8 cellular contexts compared by ENCODE assay signal in genomic region chr11:64206457-64207246, GRCh38. TPM values are rescaled to one million over a fixed set of nuclear protein-coding genes. Genes with fewer than 3 reads are reported as not detected.
A peak's percentile ranks its signal among the peaks of the same experiment; 100 is the strongest.
DNase-seq lines count a peak whose midpoint lies in the region; ATAC-seq and TF ChIP-seq lines count a peak whose summit lies in the region.

TSS of gene FERMT3 (plus strand) at chr11:64206721. CDS start at chr11:64207365, 644 bp downstream.

- H2AK9ac ChIP-seq in IMR-90 (replicated peaks; ENCODE audit: low read depth, low read length, poor library complexity) = peak within 1 kb of the TSS; percentile 95

- peak within 1 kb of the TSS; percentile 15; the same call in 1 of the 3 replicates for H2BK15ac ChIP-seq in IMR-90 (ENCODE audit: low read depth, low read length)

- H4K20me1 ChIP-seq in IMR-90 (ENCODE audit: insufficient read depth, low read length) = peaks cover 8% of the 10 kb centered on the region; the same call in 1 of the 2 replicates

- TF ChIP-seq CTCF in GM06990 (IDR thresholded peaks at IDR 0.05; ENCODE audit: insufficient read depth, low read length, poor library complexity, severe bottlenecking) = no peak
- TF ChIP-seq CTCF in IMR-90 (conservative IDR thresholded peaks at IDR 0.05; ENCODE audit: low read depth, low read length) = no peak
- no peak for TF ChIP-seq CTCF in parathyroid adenoma (IDR thresholded peaks at IDR 0.05)

- peak within 1 kb of the TSS; percentile 88 to 95; a peak in 3 of 4 replicates for H4K8ac ChIP-seq in IMR-90 (ENCODE audit: low read depth in 2 of 2, low read length in 2 of 2)

- H3K9me1 ChIP-seq in IMR-90 (ENCODE audit: insufficient read depth, low read length) = no peaks in the 10 kb centered on the region; the same call in 1 of the 2 replicates

- peak within 1 kb of the TSS; percentile 5; the same call in 1 of the 2 replicates for H3K56ac ChIP-seq in IMR-90 (ENCODE audit: extremely low read depth, insufficient read depth, low read length)

- TF ChIP-seq POLR2A in IMR-90 (IDR thresholded peaks at IDR 0.05; ENCODE audit: low read depth, low read length) = no peak

- peak within 1 kb of the TSS; percentile 61 for H3K14ac ChIP-seq in IMR-90 (replicated peaks; ENCODE audit: low read depth, low read length)

- POLR2A ChIA-PET in IMR-90 (lab: Charles Lee; ENCODE audit: unreplicated experiment) = interaction anchor here (1.1 kb wide), 1 partner anchor 8 kb away, joined by 3 read pairs; no protein-coding TSS in a partner anchor

- H3K27ac ChIP-seq in IMR-90 (ENCODE audit: insufficient read depth, low read length) = peak within 1 kb of the TSS; percentile 62
- H3K27ac ChIP-seq in parathyroid adenoma = peak within 1 kb of the TSS; percentile 60

- TF ChIP-seq RAD21 in IMR-90 (IDR thresholded peaks at IDR 0.05; ENCODE audit: low read length) = no peak

- ATAC-seq in IMR-90 (ENCODE audit: low read depth) = no peak
- ATAC-seq in GM19467 (IDR thresholded peaks at IDR 0.05; ENCODE audit: unreplicated experiment) = no peak

- H3K18ac ChIP-seq in IMR-90 (ENCODE audit: low read depth, low read length) = peak within 1 kb of the TSS; percentile 50; the same call in 1 of the 2 replicates

- intact Hi-C loops in IMR-90 (cut with micrococcal nuclease) = loop anchor here (10.0 kb wide), 1 partner anchor 448 kb away; no protein-coding TSS in a partner anchor

- peak within 1 kb of the TSS; percentile 92 for H4K5ac ChIP-seq in IMR-90 (ENCODE audit: low read depth, low read length)

- peak within 1 kb of the TSS; percentile 94 for H2AFZ ChIP-seq in IMR-90 (replicated peaks; ENCODE audit: low read length, poor library complexity)
- no peak within 1 kb of the TSS for H2AFZ ChIP-seq in parathyroid adenoma

- no peaks in the 10 kb centered on the region for H3K79me2 ChIP-seq in parathyroid adenoma

- DNase-seq in GM06990 (ENCODE audit: extremely low read depth, insufficient read length) = peak; percentile 81
- DNase-seq in IMR-90 = no peak
- peak; percentile 55 to 60 for DNase-seq in activated CD4-positive, alpha-beta T cell treated with anti-CD3 and anti-CD28 coated beads, Interleukin-2, amount 50 U/mL, for 4 hours
- no peak for DNase-seq in NCI-H1048 (lab: John Stamatoyannopoulos, UW)
- no peak for DNase-seq in NCI-H2081 treated with DMSO at 0.1 percent for 48 hours (lab: John Stamatoyannopoulos, UW)

- peak within 1 kb of the TSS; percentile 94 for H4K91ac ChIP-seq in IMR-90 (ENCODE audit: insufficient read depth, low read depth, low read length)

- H3K4me1 ChIP-seq in IMR-90 (ENCODE audit: control insufficient read depth, insufficient read depth, low read length) (peaks cover 10% of the 10 kb centered on the region), parathyroid adenoma (peaks cover 4% of the 10 kb centered on the region)

- H3K4me2 ChIP-seq in IMR-90 (ENCODE audit: low read depth, low read length) = no peak within 1 kb of the TSS
- H3K4me2 ChIP-seq in parathyroid adenoma (ENCODE audit: low read length) = peak within 1 kb of the TSS; percentile 5

- in situ Hi-C loops in IMR-90 (cut with MboI; ENCODE audit: low sequenced_read_pairs) = no loop called here
- in situ Hi-C loops in endometrial microvascular endothelial cells (cut with HindIII; ENCODE audit: inconsistent ontology term, low pct_unique_long_range_greater_than_20kb, low sequenced_read_pairs) = loop anchor here (10.0 kb wide), 1 partner anchor 202 kb away; no protein-coding TSS in a partner anchor

- peak within 1 kb of the TSS; percentile 91 for H2BK5ac ChIP-seq in IMR-90 (ENCODE audit: low read depth, low read length, poor library complexity, severe bottlenecking)

- H3K23ac ChIP-seq in IMR-90 (ENCODE audit: low read depth, low read length) = peak within 1 kb of the TSS; percentile 46; the same call in 1 of the 2 replicates

- CTCF ChIA-PET in IMR-90 (lab: Yijun Ruan, JAX) = interaction anchor here (2.0 kb wide), 1 partner anchor 95 kb away, joined by 7 read pairs; no protein-coding TSS in a partner anchor

- H3K27me3 ChIP-seq in GM06990 (replicated peaks; ENCODE audit: control insufficient read depth, insufficient read depth, low read length) (no peaks in the 10 kb centered on the region), IMR-90 (ENCODE audit: control insufficient read depth, insufficient read depth, low read length) (no peaks in the 10 kb centered on the region), parathyroid adenoma (ENCODE audit: control insufficient read depth, insufficient read depth, low read length) (no peaks in the 10 kb centered on the region)

- dilution Hi-C loops in IMR-90 (cut with HindIII; ENCODE audit: low sequenced_read_pairs, unreplicated experiment) = no loop called here

- H3K9ac ChIP-seq in IMR-90 (ENCODE audit: low read depth, low read length) = no peak within 1 kb of the TSS; the same call in 1 of the 2 replicates
- no peak within 1 kb of the TSS for H3K9ac ChIP-seq in parathyroid adenoma

- peak within 1 kb of the TSS; percentile 76 for H2AK5ac ChIP-seq in IMR-90 (ENCODE audit: low read depth, low read length)

- H3K36me3 ChIP-seq in GM06990 (ENCODE audit: control insufficient read depth, insufficient read depth, low read length) (peaks cover 40% of the 10 kb centered on the region), IMR-90 (ENCODE audit: control insufficient read depth, insufficient read depth, low read length) (peaks cover 39% of the 10 kb centered on the region), parathyroid adenoma (ENCODE audit: control insufficient read depth, insufficient read depth, low read length) (no peaks in the 10 kb centered on the region)

- H3K79me1 ChIP-seq in IMR-90 (ENCODE audit: low read depth in 1 of 2, low read length in 2 of 2) = peaks cover 0 to 33% of the 10 kb centered on the region in 2 experiments; a peak in 3 of 4 replicates

- H2BK20ac ChIP-seq in IMR-90 (ENCODE audit: low read depth, low read length) = 0 out of 2 replicates have a peak within 1 kb of the TSS, but pooled peaks have one; percentile 8

- peak within 1 kb of the TSS; percentile 89 for H3K4ac ChIP-seq in IMR-90 (ENCODE audit: low read depth, low read length)

- H3K9me3 ChIP-seq in IMR-90 (ENCODE audit: control insufficient read depth, insufficient read depth, low read length) (no peaks in the 10 kb centered on the region), parathyroid adenoma (ENCODE audit: control insufficient read depth, low read length) (no peaks in the 10 kb centered on the region)

- 100% methylated on average over 1 of the region's 26 CpGs; no CpG with 5 or more reads in 1 of the 2 experiments for WGBS in IMR-90 (ENCODE audit: extremely low coverage in 2 of 2, insufficient read length in 1 of 2), 2 experiments

- peak within 1 kb of the TSS; percentile 72 for H2BK120ac ChIP-seq in IMR-90 (ENCODE audit: low read depth, low read length)

- no TSS peak for BruUV-seq in IMR-90 (replicated peaks; lab: Mats Ljungman, UMichigan)

- H3K4me3 ChIP-seq in GM06990 (replicated peaks; ENCODE audit: low read depth, low read length) = peak within 1 kb of the TSS; percentile 70
- no peak within 1 kb of the TSS for H3K4me3 ChIP-seq in IMR-90 (ENCODE audit: insufficient read depth, low read depth, low read length)
- H3K4me3 ChIP-seq in parathyroid adenoma (ENCODE audit: low read depth, low read length) = peak within 1 kb of the TSS; percentile 9

TF ChIP-seq in IMR-90, 13 proteins besides CTCF, POLR2A, EP300 and RAD21:
- TF ChIP-seq USF2 (IDR thresholded peaks at IDR 0.05; ENCODE audit: low read depth, low read length) = no peak

RNA-seq across cellular contexts. Expression of gene FERMT3, which starts in this region (rescaled TPM):
- total RNA-seq in IMR-90 (2012; rRNA removed) (0.36 and 0.56 TPM in 2 replicates), endometrial microvascular endothelial cells (ENCODE audit: inconsistent ontology term) (47.3 TPM)
- polyA plus RNA-seq in IMR-90 (2012; rRNA removed) = 2.3 and 2.5 TPM in 2 replicates
- 1.7 and 2.4 TPM in 2 replicates for polyA plus RNA-seq in IMR-90 (2012; cell fraction: cytosol; rRNA removed)
- 11.8 and 27.1 TPM in 2 replicates for polyA plus RNA-seq in IMR-90 (2012; cell fraction: nucleus; rRNA removed; ENCODE audit: low replicate concordance)

Comparison
In these comparisons a context has a peak if more than half of its experiments do, and no peak if none do; other contexts are left out.
1. RNA of gene FERMT3 (total RNA-seq): 47.3 TPM in endometrial microvascular endothelial cells (single experiment); 0.36 to 0.56 TPM in IMR-90; every median in the first group is over 10 times any median in the second.
2. DNase-seq: peak in GM06990 (single experiment) and activated CD4-positive, alpha-beta T cell treated with anti-CD3 and anti-CD28 coated beads, Interleukin-2, amount 50 U/mL, for 4 hours (2 of 2); none in IMR-90 (single experiment), NCI-H1048 (single experiment) and NCI-H2081 treated with DMSO at 0.1 percent for 48 hours (single experiment).